10 cellular contexts compared by ENCODE assay signal in genomic region chr17:7850970-7851437, GRCh38. TPM values are rescaled to one million over a fixed set of nuclear protein-coding genes. Genes with fewer than 3 reads are reported as not detected.
DNase-seq lines count a peak whose midpoint lies in the region; ATAC-seq and TF ChIP-seq lines count a peak whose summit lies in the region.
"Had no signal": no experiment of that assay in that cellular context is flagged by ENCODE, and none has a peak within 500 bp of the region (broad histone marks: within the 10 kb centered on the region; RNA-seq: fewer than 3 reads in every experiment).

No MANE protein-coding gene starts in this region.

- H2AFZ ChIP-seq in PC-3 (ENCODE audit: low read length): no peak overlapping the region
- H2AFZ ChIP-seq: PC-9 had no signal

- H3K36me3 ChIP-seq in PC-3 (ENCODE audit: low read depth, low read length) (peaks cover 8% of the 10 kb centered on the region; the same call in 1 of the 2 replicates), duodenal mucosa (ENCODE audit: control insufficient read depth in 1 of 2, insufficient read depth in 2 of 2, low read length in 2 of 2) (peaks cover 48 to 62% of the 10 kb centered on the region in 2 donors), sigmoid colon (peaks cover 45 to 79% (median 60%) of the 10 kb centered on the region in 4 donors)

- no peaks in the 10 kb centered on the region for H3F3A ChIP-seq in PC-3 (ENCODE audit: low read length, unreplicated experiment)

- peaks cover 9% of the 10 kb centered on the region for H3K79me2 ChIP-seq in PC-3 (ENCODE audit: low read length)

- POLR2A ChIA-PET in activated CD4-positive, alpha-beta T cell treated with anti-CD3 and anti-CD28 coated beads for 36 hours (lab: Charles Lee): no interaction called here
- POLR2A ChIA-PET in PC-3 (lab: Charles Lee; ENCODE audit: unreplicated experiment): interaction anchor here (0.6 kb wide), 1 partner anchor 17 kb away, joined by 4 read pairs; the partner anchor contains the start of gene KDM6B

- H3K36me3 Mint-ChIP-seq in activated CD4-positive, alpha-beta T cell treated with anti-CD3 and anti-CD28 coated beads for 36 hours (ENCODE audit: low read depth): peaks cover 54% of the 10 kb centered on the region

- TF ChIP-seq EP300 in sigmoid colon (IDR thresholded peaks at IDR 0.05): no peak

- H3K4me3 Mint-ChIP-seq in activated CD4-positive, alpha-beta T cell treated with anti-CD3 and anti-CD28 coated beads for 36 hours: peak overlapping the region; percentile 61

- peak overlapping the region; percentile 43 for H3K4me3 ChIP-seq in PC-3 (ENCODE audit: low read length)
- H3K4me3 ChIP-seq in duodenal mucosa (ENCODE audit: low read depth in 1 of 2, low read length in 2 of 2): peak overlapping the region; percentile 35 to 54
- no peak overlapping the region for H3K4me3 ChIP-seq in sigmoid colon
- H3K4me3 ChIP-seq: PC-9 had no signal

- CTCF ChIA-PET in activated CD4-positive, alpha-beta T cell treated with anti-CD3 and anti-CD28 coated beads for 36 hours (lab: Charles Lee): interaction anchor here (0.5 to 3.3 kb wide), 11 partner anchors 9 to 108 kb away, joined by 3 to 18 read pairs (median 4); partner anchors contain the start of gene RNF227
- CTCF ChIA-PET in PC-3 (lab: Charles Lee): interaction anchor here (0.6 to 0.7 kb wide), 2 partner anchors 26 to 161 kb away, joined by 3 read pairs; no protein-coding TSS in a partner anchor

- no peak for TF ChIP-seq POLR2A in sigmoid colon (IDR thresholded peaks at IDR 0.05)

- H3K9ac ChIP-seq in PC-3 (ENCODE audit: low read length) (no peak overlapping the region), duodenal mucosa (ENCODE audit: low read depth in 1 of 2, low read length in 2 of 2) (peak overlapping the region in 1 of 2 donors; percentile 35)
- H3K9ac ChIP-seq: KMS-11 had no signal

- H3K9me3 ChIP-seq in PC-3 (ENCODE audit: low read length) (no peaks in the 10 kb centered on the region), duodenal mucosa (ENCODE audit: control insufficient read depth in 1 of 2, low read length in 2 of 2) (no peaks in the 10 kb centered on the region), sigmoid colon (no peaks in the 10 kb centered on the region)

- H3K27ac ChIP-seq in PC-3 (ENCODE audit: low read length) (no peak overlapping the region), duodenal mucosa (ENCODE audit: low read depth, low read length) (no peak overlapping the region), sigmoid colon (peak overlapping the region in 2 of 4 donors; percentile 61 to 64)
- H3K27ac ChIP-seq: KMS-11, PC-9 had no signal

- 89 to 91% methylated on average over 13 of the region's 13 CpGs for WGBS in sigmoid colon, 2 donors

- TF ChIP-seq CTCF in PC-3 (conservative IDR thresholded peaks at IDR 0.05; ENCODE audit: low read depth, low read length): no peak
- TF ChIP-seq CTCF in sigmoid colon (IDR thresholded peaks at IDR 0.05): no peak

- peak; percentile 8 for ATAC-seq in activated CD4-positive, alpha-beta T cell treated with anti-CD3 and anti-CD28 coated beads for 36 hours
- no peak for ATAC-seq in PC-3

- H3K4me2 ChIP-seq in PC-3 (ENCODE audit: low read length): peak overlapping the region; percentile 62
- H3K4me2 ChIP-seq: KMS-11, PC-9 had no signal

- H3K27me3 Mint-ChIP-seq in activated CD4-positive, alpha-beta T cell treated with anti-CD3 and anti-CD28 coated beads for 36 hours: no peaks in the 10 kb centered on the region

- H3K27me3 ChIP-seq in PC-3 (ENCODE audit: low read length) (no peaks in the 10 kb centered on the region), duodenal mucosa (ENCODE audit: control insufficient read depth in 1 of 2, insufficient read depth in 2 of 2, low read length in 2 of 2) (no peaks in the 10 kb centered on the region), sigmoid colon (no peaks in the 10 kb centered on the region)

- no peaks in the 10 kb centered on the region for H4K20me1 ChIP-seq in PC-3 (ENCODE audit: low read length)

- BruUV-seq in PC-3 (replicated peaks; lab: Mats Ljungman, UMichigan): no TSS peak

- intact Hi-C loops in activated CD4-positive, alpha-beta T cell treated with anti-CD3 and anti-CD28 coated beads for 36 hours (cut with DNase I, micrococcal nuclease): loop anchor here (1.0 to 5.0 kb wide), 5 partner anchors 8 to 109 kb away; no protein-coding TSS in a partner anchor
- intact Hi-C loops in PC-3 (cut with micrococcal nuclease) (loop anchor here (1.0 kb wide), 1 partner anchor 29 kb away; no protein-coding TSS in a partner anchor), sigmoid colon (cut with DNase I) (loop anchor here (1.0 to 10.0 kb wide), 2 partner anchors 29 to 266 kb away; partner anchors contain the start of gene MPDU1)

- peaks cover 56% of the 10 kb centered on the region for H3K4me1 Mint-ChIP-seq in activated CD4-positive, alpha-beta T cell treated with anti-CD3 and anti-CD28 coated beads for 36 hours

- no peaks in the 10 kb centered on the region for H3K9me2 ChIP-seq in PC-3 (replicated peaks; ENCODE audit: low read length)

- peak overlapping the region; percentile 38 for H3K27ac Mint-ChIP-seq in activated CD4-positive, alpha-beta T cell treated with anti-CD3 and anti-CD28 coated beads for 36 hours

- H3K4me1 ChIP-seq in PC-3 (ENCODE audit: insufficient read depth, low read length): peaks cover 15% of the 10 kb centered on the region
- peaks cover 21 to 26% of the 10 kb centered on the region in 2 donors for H3K4me1 ChIP-seq in duodenal mucosa (ENCODE audit: control insufficient read depth in 1 of 2, insufficient read depth in 2 of 2, low read length in 2 of 2)
- H3K4me1 ChIP-seq in sigmoid colon: peaks cover 0 to 32% (median 28%) of the 10 kb centered on the region in 4 donors

- no peak for DNase-seq in activated CD4-positive, alpha-beta T cell treated with anti-CD3 and anti-CD28 coated beads for 36 hours
- DNase-seq in activated CD4-positive, alpha-beta T cell treated with anti-CD3 and anti-CD28 coated beads, Interleukin-2, amount 50 U/mL, for 48 hours: no peak
- DNase-seq in PC-3: no peak
- peak; percentile 66 for DNase-seq in sigmoid colon
- DNase-seq in NCI-H187 (lab: John Stamatoyannopoulos, UW): no peak
- no peak for DNase-seq in NCI-H2227 treated with DMSO at 0.1 percent for 48 hours (lab: John Stamatoyannopoulos, UW)
- DNase-seq in DMS153 treated with DMSO at 0.1 percent for 48 hours (lab: John Stamatoyannopoulos, UW; ENCODE audit: unreplicated experiment): no peak
- DNase-seq: PC-9 had no signal

- no peaks in the 10 kb centered on the region for H3K9me3 Mint-ChIP-seq in activated CD4-positive, alpha-beta T cell treated with anti-CD3 and anti-CD28 coated beads for 36 hours (ENCODE audit: low read depth)

RNA-seq across cellular contexts. Expression of gene TMEM88, which starts 3.9 kb away (rescaled TPM):
- total RNA-seq in activated CD4-positive, alpha-beta T cell treated with anti-CD3 and anti-CD28 coated beads for 36 hours: 1 to 10 TPM; 3.5 to 5.6 TPM
- total RNA-seq in PC-3 (2014; rRNA removed): 1.5 TPM in 1 of 2 replicates, not detected in the other
- 10 to 100 TPM in 3 of 4 donors, 1 to 10 TPM in 1; 6.8 to 19.9 (median 10.5) TPM for total RNA-seq in sigmoid colon
- polyA plus RNA-seq in sigmoid colon: 10 to 100 TPM in 1 of 3 donors, 1 to 10 TPM in 2; 2.4 to 11.4 (median 9.0) TPM

RNA-seq across cellular contexts. Expression of gene NAA38, which starts 6.4 kb away (rescaled TPM):
- 10 to 100 TPM; 64.7 to 79.8 TPM for total RNA-seq in activated CD4-positive, alpha-beta T cell treated with anti-CD3 and anti-CD28 coated beads for 36 hours
- total RNA-seq in PC-3 (2014; rRNA removed) (403 and 409 TPM in 2 replicates), sigmoid colon (100 to 1,000 TPM in 3 of 4 donors, 10 to 100 TPM in 1; 92.4 to 206 (median 106) TPM)
- polyA plus RNA-seq in sigmoid colon: 100 to 1,000 TPM in 2 of 3 donors, 10 to 100 TPM in 1; 99.4 to 148 (median 138) TPM

RNA-seq across cellular contexts. Expression of gene CYB5D1, which starts 6.8 kb away (rescaled TPM):
- total RNA-seq in activated CD4-positive, alpha-beta T cell treated with anti-CD3 and anti-CD28 coated beads for 36 hours: 10 to 100 TPM; 12.5 to 12.6 TPM
- total RNA-seq in PC-3 (2014; rRNA removed): 16.7 and 23.1 TPM in 2 replicates
- total RNA-seq in sigmoid colon: 10 to 100 TPM in 2 of 4 donors, 1 to 10 TPM in 2; 7.1 to 14.4 (median 10.7) TPM
- 1 to 10 TPM; 4.2 to 8.6 (median 4.6) TPM for polyA plus RNA-seq in sigmoid colon

RNA-seq across cellular contexts. Expression of gene KDM6B, which starts 17.0 kb away (rescaled TPM):
- total RNA-seq in activated CD4-positive, alpha-beta T cell treated with anti-CD3 and anti-CD28 coated beads for 36 hours: 10 to 100 TPM; 37.3 to 46.2 TPM
- total RNA-seq in PC-3 (2014; rRNA removed): 3.2 and 158 TPM in 2 replicates
- 10 to 100 TPM in 1 of 4 donors, 1 to 10 TPM in 3; 6.1 to 11.6 (median 8.5) TPM for total RNA-seq in sigmoid colon
- 10 to 100 TPM in 1 of 3 donors, 1 to 10 TPM in 2; 5.5 to 19.4 (median 6.0) TPM for polyA plus RNA-seq in sigmoid colon

RNA-seq across cellular contexts. Expression of gene CHD3, which starts 37.6 kb away (rescaled TPM):
- total RNA-seq in activated CD4-positive, alpha-beta T cell treated with anti-CD3 and anti-CD28 coated beads for 36 hours: 100 to 1,000 TPM; 145 to 161 TPM
- total RNA-seq in PC-3 (2014; rRNA removed) (102 and 151 TPM in 2 replicates), sigmoid colon (100 to 1,000 TPM in 3 of 4 donors, 10 to 100 TPM in 1; 97.2 to 147 (median 117) TPM)
- 10 to 100 TPM; 33.8 to 88.9 (median 47.4) TPM for polyA plus RNA-seq in sigmoid colon

Comparison
In these comparisons a context has a peak if more than half of its experiments do, and no peak if none do; other contexts are left out.
1. H3K4me3 ChIP-seq: peak in PC-3 (single experiment) and duodenal mucosa (2 of 2); none in sigmoid colon (0 of 4).